1 cellular context compared by ENCODE assay signal in the genomic region with DNA sequence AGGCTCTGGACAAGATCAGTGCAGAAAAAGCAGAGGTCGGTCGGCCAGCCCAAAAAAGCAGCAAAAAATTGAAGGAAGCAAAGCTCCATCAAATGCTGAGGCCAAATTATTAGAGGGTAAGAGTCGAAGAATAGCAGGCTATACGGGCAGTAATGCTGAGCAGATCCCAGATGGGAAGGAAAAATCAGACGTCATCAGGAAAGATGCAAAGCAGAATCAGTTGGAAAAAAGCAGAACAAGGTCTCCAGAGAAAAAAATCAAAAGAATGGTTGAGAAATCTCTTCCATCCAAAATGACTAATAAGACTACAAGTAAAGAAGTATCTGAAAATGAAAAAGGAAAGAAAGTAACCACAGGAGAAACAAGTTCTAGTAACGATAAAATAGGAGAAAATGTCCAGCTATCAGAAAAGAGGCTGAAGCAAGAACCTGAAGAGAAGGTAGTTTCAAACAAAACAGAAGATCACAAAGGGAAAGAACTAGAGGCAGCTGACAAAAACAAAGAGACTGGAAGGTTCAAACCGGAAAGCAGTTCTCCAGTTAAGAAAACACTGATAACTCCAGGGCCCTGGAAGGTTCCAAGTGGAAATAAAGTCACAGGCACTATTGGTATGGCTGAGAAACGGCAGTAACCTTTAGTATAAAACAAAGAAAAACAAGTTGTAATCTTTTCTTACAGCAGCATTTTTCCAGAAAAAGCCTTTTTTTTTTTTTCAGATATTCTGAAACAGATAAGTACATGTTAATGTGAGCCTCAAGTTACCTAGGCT.
TF ChIP-seq lines count a peak whose summit lies in the region.

No MANE protein-coding gene starts in this region.

TF ChIP-seq in K562, 482 proteins besides CTCF, POLR2A, EP300 and RAD21 (continued from another document):
- TF ChIP-seq, protein P1, sequence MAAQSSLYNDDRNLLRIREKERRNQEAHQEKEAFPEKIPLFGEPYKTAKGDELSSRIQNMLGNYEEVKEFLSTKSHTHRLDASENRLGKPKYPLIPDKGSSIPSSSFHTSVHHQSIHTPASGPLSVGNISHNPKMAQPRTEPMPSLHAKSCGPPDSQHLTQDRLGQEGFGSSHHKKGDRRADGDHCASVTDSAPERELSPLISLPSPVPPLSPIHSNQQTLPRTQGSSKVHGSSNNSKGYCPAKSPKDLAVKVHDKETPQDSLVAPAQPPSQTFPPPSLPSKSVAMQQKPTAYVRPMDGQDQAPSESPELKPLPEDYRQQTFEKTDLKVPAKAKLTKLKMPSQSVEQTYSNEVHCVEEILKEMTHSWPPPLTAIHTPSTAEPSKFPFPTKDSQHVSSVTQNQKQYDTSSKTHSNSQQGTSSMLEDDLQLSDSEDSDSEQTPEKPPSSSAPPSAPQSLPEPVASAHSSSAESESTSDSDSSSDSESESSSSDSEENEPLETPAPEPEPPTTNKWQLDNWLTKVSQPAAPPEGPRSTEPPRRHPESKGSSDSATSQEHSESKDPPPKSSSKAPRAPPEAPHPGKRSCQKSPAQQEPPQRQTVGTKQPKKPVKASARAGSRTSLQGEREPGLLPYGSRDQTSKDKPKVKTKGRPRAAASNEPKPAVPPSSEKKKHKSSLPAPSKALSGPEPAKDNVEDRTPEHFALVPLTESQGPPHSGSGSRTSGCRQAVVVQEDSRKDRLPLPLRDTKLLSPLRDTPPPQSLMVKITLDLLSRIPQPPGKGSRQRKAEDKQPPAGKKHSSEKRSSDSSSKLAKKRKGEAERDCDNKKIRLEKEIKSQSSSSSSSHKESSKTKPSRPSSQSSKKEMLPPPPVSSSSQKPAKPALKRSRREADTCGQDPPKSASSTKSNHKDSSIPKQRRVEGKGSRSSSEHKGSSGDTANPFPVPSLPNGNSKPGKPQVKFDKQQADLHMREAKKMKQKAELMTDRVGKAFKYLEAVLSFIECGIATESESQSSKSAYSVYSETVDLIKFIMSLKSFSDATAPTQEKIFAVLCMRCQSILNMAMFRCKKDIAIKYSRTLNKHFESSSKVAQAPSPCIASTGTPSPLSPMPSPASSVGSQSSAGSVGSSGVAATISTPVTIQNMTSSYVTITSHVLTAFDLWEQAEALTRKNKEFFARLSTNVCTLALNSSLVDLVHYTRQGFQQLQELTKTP (IDR thresholded peaks at IDR 0.05; ENCODE audit: low read depth in 1 of 2, partially characterized antibody in 2 of 2) = peak in 1 of 2 experiments; percentile 78
- TF ChIP-seq MCM5 (IDR thresholded peaks at IDR 0.05; ENCODE audit: low read depth) = no peak
- TF ChIP-seq TRIM24 (IDR thresholded peaks at IDR 0.05) = no peak
- no peak for TF ChIP-seq CCNT2 (IDR thresholded peaks at IDR 0.05; ENCODE audit: borderline replicate concordance, extremely low read depth, insufficient read length, low read depth, low read length)
- TF ChIP-seq JUN (IDR thresholded peaks at IDR 0.05; ENCODE audit: borderline replicate concordance, low read depth, low read length) = no peak
- TF ChIP-seq JUN (CRISPR knock-in tag; IDR thresholded peaks at IDR 0.05; ENCODE audit: borderline replicate concordance) = no peak
- TF ChIP-seq ETS2 (tag; IDR thresholded peaks at IDR 0.05; ENCODE audit: borderline replicate concordance, poor library complexity, severe bottlenecking) = no peak
- TF ChIP-seq, protein P2, sequence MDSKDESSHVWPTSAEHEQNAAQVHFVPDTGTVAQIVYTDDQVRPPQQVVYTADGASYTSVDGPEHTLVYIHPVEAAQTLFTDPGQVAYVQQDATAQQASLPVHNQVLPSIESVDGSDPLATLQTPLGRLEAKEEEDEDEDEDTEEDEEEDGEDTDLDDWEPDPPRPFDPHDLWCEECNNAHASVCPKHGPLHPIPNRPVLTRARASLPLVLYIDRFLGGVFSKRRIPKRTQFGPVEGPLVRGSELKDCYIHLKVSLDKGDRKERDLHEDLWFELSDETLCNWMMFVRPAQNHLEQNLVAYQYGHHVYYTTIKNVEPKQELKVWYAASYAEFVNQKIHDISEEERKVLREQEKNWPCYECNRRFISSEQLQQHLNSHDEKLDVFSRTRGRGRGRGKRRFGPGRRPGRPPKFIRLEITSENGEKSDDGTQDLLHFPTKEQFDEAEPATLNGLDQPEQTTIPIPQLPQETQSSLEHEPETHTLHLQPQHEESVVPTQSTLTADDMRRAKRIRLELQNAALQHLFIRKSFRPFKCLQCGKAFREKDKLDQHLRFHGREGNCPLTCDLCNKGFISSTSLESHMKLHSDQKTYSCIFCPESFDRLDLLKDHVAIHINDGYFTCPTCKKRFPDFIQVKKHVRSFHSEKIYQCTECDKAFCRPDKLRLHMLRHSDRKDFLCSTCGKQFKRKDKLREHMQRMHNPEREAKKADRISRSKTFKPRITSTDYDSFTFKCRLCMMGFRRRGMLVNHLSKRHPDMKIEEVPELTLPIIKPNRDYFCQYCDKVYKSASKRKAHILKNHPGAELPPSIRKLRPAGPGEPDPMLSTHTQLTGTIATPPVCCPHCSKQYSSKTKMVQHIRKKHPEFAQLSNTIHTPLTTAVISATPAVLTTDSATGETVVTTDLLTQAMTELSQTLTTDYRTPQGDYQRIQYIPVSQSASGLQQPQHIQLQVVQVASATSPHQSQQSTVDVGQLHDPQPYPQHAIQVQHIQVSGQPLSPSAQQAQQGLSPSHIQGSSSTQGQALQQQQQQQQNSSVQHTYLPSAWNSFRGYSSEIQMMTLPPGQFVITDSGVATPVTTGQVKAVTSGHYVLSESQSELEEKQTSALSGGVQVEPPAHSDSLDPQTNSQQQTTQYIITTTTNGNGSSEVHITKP (IDR thresholded peaks at IDR 0.05; ENCODE audit: partially characterized antibody) = peak; percentile 58
